ENCODE assay signal across 1 cellular context in genomic region chr20:37376324-37376723, GRCh38.
TF ChIP-seq lines count a peak whose summit lies in the region.

No MANE protein-coding gene starts in this region.

TF ChIP-seq in A549, 52 proteins besides CTCF, POLR2A, EP300 and RAD21 (continued from another document):
- TF ChIP-seq MAX (IDR thresholded peaks at IDR 0.05) (no peak), ZNF302 (CRISPR knock-in tag; IDR thresholded peaks at IDR 0.05) (no peak)
